ENCODE assay signal across 1 cellular context in genomic region chr20:3204124-3204794, GRCh38.
TF ChIP-seq lines count a peak whose summit lies in the region.

DDRGK1 (minus strand) TSS chr20:3204682; CDS start chr20:3204627, 55 bp downstream.

TF ChIP-seq in K562, 482 proteins besides CTCF, POLR2A, EP300 and RAD21 (continued from another document and continues in another):
- TF ChIP-seq MGA (IDR thresholded peaks at IDR 0.05) (0 out of 2 replicates have a peak, but pooled peaks have one; percentile 36), BHLHE40 (IDR thresholded peaks at IDR 0.05; ENCODE audit: low read length) (peak; percentile 84), CHD1 (IDR thresholded peaks at IDR 0.05; ENCODE audit: low read length) (peak; percentile 49), CXXC5 (CRISPR knock-in tag; IDR thresholded peaks at IDR 0.05) (peak; percentile 56), SP1 (CRISPR knock-in tag; IDR thresholded peaks at IDR 0.05) (peak; percentile 94), PHF8 (IDR thresholded peaks at IDR 0.05; ENCODE audit: borderline replicate concordance, low read length) (peak; percentile 80), HES1 (IDR thresholded peaks at IDR 0.05; ENCODE audit: low read depth) (peak; percentile 59; the same call in 1 of the 2 replicates), ARID4B (CRISPR knock-in tag; IDR thresholded peaks at IDR 0.05) (0 out of 2 replicates have a peak, but pooled peaks have one; percentile 63), TEAD1 (CRISPR knock-in tag; IDR thresholded peaks at IDR 0.05) (peak in 1 of 2 experiments; percentile 61; a peak in 1 of 4 replicates), KDM4B (IDR thresholded peaks at IDR 0.05; ENCODE audit: borderline replicate concordance in 2 of 2, low read depth in 1 of 2) (no peak), ZNF431 (CRISPR knock-in tag; IDR thresholded peaks at IDR 0.05) (0 out of 2 replicates have a peak, but pooled peaks have one; percentile 46), E2F6 (IDR thresholded peaks at IDR 0.05; ENCODE audit: borderline replicate concordance in 1 of 2, extremely low read depth in 1 of 2, insufficient read depth in 1 of 2, insufficient read length in 1 of 2, low read depth in 1 of 2, low read length in 1 of 2, poor library complexity in 1 of 2, severe bottlenecking in 1 of 2) (peak in 1 of 2 experiments; percentile 66), PML (IDR thresholded peaks at IDR 0.05; ENCODE audit: low read length) (peak; percentile 37; the same call in 1 of the 2 replicates), RBBP5 (IDR thresholded peaks at IDR 0.05; ENCODE audit: borderline replicate concordance, insufficient read depth, low read length, poor library complexity, severe bottlenecking) (peak; percentile 76), ETS1 (conservative IDR thresholded peaks at IDR 0.05; ENCODE audit: control insufficient read depth, low read depth, low read length) (no peak), POLR2G (IDR thresholded peaks at IDR 0.05; ENCODE audit: low read depth, low read length) (peak; percentile 86), POU5F1 (IDR thresholded peaks at IDR 0.05; ENCODE audit: borderline replicate concordance, low read depth, low read length, partially characterized antibody) (peak; percentile 59), CREB3L1 (IDR thresholded peaks at IDR 0.05; ENCODE audit: borderline replicate concordance, low read depth) (peak; percentile 41; the same call in 1 of the 2 replicates), BRD9 (IDR thresholded peaks at IDR 0.05; ENCODE audit: low read depth, partially characterized antibody) (no peak), RUNX1 (IDR thresholded peaks at IDR 0.05; ENCODE audit: low read depth) (no peak), TAF1 (IDR thresholded peaks at IDR 0.05; ENCODE audit: control insufficient read depth, extremely low read depth, insufficient read depth, low read length, severe bottlenecking) (peak; percentile 57), FOXP1 (CRISPR knock-in tag; IDR thresholded peaks at IDR 0.05) (peak; percentile 68; the same call in 1 of the 2 replicates), E2F8 (IDR thresholded peaks at IDR 0.05; ENCODE audit: low read depth, partially characterized antibody) (peak; percentile 9), MAX (CRISPR knock-in tag; IDR thresholded peaks at IDR 0.05) (peak; percentile 24; the same call in 1 of the 2 replicates), MYC (IDR thresholded peaks at IDR 0.05; ENCODE audit: low read depth, low read length) (no peak), MYC (CRISPR knock-in tag; IDR thresholded peaks at IDR 0.05; ENCODE audit: borderline replicate concordance, low read depth) (peak; percentile 67; the same call in 1 of the 2 replicates), ZNF224 (CRISPR knock-in tag; IDR thresholded peaks at IDR 0.05) (no peak), RB1 (IDR thresholded peaks at IDR 0.05; ENCODE audit: low read depth) (peak; percentile 70; the same call in 1 of the 2 replicates), BMI1 (IDR thresholded peaks at IDR 0.05; ENCODE audit: low read length) (no peak)
